In the genomic region with DNA sequence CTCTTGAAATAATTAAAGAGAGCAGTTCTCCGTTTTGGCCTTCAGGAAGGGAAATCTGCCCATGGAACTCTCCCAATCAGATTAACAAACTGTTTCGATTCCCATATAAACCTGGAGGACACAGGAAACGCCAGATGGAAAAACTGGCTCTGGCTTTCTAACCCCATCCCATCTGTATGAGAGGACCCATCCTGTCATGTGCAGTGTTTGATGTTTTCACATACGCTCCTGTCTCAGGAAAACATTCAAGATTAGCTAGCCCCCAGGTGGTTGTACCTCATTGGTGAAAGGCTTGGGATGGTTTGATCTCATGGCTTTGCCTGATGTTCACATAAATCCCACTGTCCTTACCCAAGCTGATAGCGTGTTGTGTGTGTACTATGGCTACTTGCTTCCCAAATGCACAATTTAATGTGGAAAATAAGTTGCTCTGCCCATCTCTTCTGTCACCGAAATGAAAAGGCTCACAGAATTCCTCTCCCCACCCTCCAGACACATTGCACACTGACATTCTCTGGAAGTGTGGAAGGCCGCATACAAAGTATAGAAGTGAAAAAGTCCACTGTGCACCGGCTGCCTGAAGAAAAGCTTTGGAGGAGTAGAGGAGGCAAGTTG, we compare ENCODE assay signal across 8 cellular contexts. TPM values are rescaled to one million over a fixed set of nuclear protein-coding genes. Genes with fewer than 3 reads are reported as not detected.
A peak's percentile ranks its signal among the peaks of the same experiment; 100 is the strongest.
DNase-seq lines count a peak whose midpoint lies in the region; ATAC-seq and TF ChIP-seq lines count a peak whose summit lies in the region.

No MANE protein-coding gene starts in this region.

- H3K9me3 ChIP-seq in OCI-LY7 (ENCODE audit: low read length) (no peaks in the 10 kb centered on the region), esophagus squamous epithelium (no peaks in the 10 kb centered on the region)

- WGBS in esophagus squamous epithelium, 2 donors: 53 to 66% methylated on average over 6 to 8 of the region's 8 CpGs

- no peak for DNase-seq in activated T-cell treated with anti-CD3 and anti-CD28 coated beads, Interleukin-2, amount 50 U/mL, for 72 hours
- no peak for DNase-seq in activated T-cell treated with anti-CD3 and anti-CD28 coated beads for 4 hours
- peak; percentile 43 for DNase-seq in OCI-LY7 (ENCODE audit: low spot score)
- no peak for DNase-seq in esophagus squamous epithelium (lab: John Stamatoyannopoulos, UW)
- DNase-seq in stimulated activated naive B cell treated with anti-CD40 and anti-IgM and Interleukin-4, amounts not matched to agents 10 μg/mL and 1 μg/mL and 100 μg/mL, for 72 hours: no peak
- no peak for DNase-seq in foreskin melanocyte
- DNase-seq in SIG-M5 (lab: John Stamatoyannopoulos, UW): no peak
- no peak for DNase-seq in NCI-H1105 (lab: John Stamatoyannopoulos, UW)

- TF ChIP-seq CTCF in OCI-LY7 (conservative IDR thresholded peaks at IDR 0.05; ENCODE audit: low read length): no peak
- no peak for TF ChIP-seq CTCF in esophagus squamous epithelium (IDR thresholded peaks at IDR 0.05)

- H4K20me1 ChIP-seq in OCI-LY7 (ENCODE audit: insufficient read depth, low read length): no peaks in the 10 kb centered on the region

- no peak for TF ChIP-seq POLR2A in esophagus squamous epithelium (IDR thresholded peaks at IDR 0.05)

- H3K27me3 Mint-ChIP-seq in activated T-cell treated with anti-CD3 and anti-CD28 coated beads, Interleukin-2, amount 50 U/mL, for 72 hours (ENCODE audit: low read depth): no peaks in the 10 kb centered on the region
- H3K27me3 Mint-ChIP-seq in stimulated activated naive B cell treated with anti-CD40 and anti-IgM and Interleukin-4, amounts not matched to agents 10 μg/mL and 1 μg/mL and 100 μg/mL, for 72 hours: no peaks in the 10 kb centered on the region

- H3K79me2 ChIP-seq in OCI-LY7 (ENCODE audit: insufficient read depth, low read depth, low read length): peaks cover 8% of the 10 kb centered on the region; the same call in 1 of the 2 replicates

- H3K4me2 ChIP-seq in OCI-LY7 (ENCODE audit: low read length): peak overlapping the region; percentile 93; the same call in 1 of the 2 replicates

- CTCF ChIA-PET in OCI-LY7 (lab: Charles Lee; ENCODE audit: unreplicated experiment): no interaction called here

- peaks cover 6 to 16% of the 10 kb centered on the region in 2 donors for H3K36me3 Mint-ChIP-seq in activated T-cell treated with anti-CD3 and anti-CD28 coated beads, Interleukin-2, amount 50 U/mL, for 72 hours (ENCODE audit: insufficient read depth in 2 of 2)
- H3K36me3 Mint-ChIP-seq in stimulated activated naive B cell treated with anti-CD40 and anti-IgM and Interleukin-4, amounts not matched to agents 10 μg/mL and 1 μg/mL and 100 μg/mL, for 72 hours: peaks cover 28 to 35% of the 10 kb centered on the region in 2 donors

- intact Hi-C loops in OCI-LY7 (cut with micrococcal nuclease; ENCODE audit: unreplicated experiment) (loop anchor here (2.0 to 10.0 kb wide), 3 partner anchors 135 to 403 kb away; partner anchors contain the start of gene STRADA), esophagus squamous epithelium (cut with DNase I) (loop anchor here (5.0 kb wide), 1 partner anchor 134 kb away; no protein-coding TSS in a partner anchor)

- no peak for ATAC-seq in activated T-cell treated with anti-CD3 and anti-CD28 coated beads, Interleukin-2, amount 50 U/mL, for 72 hours (replicated peaks in 1 of 2)
- ATAC-seq in stimulated activated naive B cell treated with anti-CD40 and anti-IgM and Interleukin-4, amounts not matched to agents 10 μg/mL and 1 μg/mL and 100 μg/mL, for 72 hours (replicated peaks): no peak

- peak overlapping the region in 1 of 2 donors; percentile 10 for H3K4me3 Mint-ChIP-seq in activated T-cell treated with anti-CD3 and anti-CD28 coated beads, Interleukin-2, amount 50 U/mL, for 72 hours
- H3K4me3 Mint-ChIP-seq in stimulated activated naive B cell treated with anti-CD40 and anti-IgM and Interleukin-4, amounts not matched to agents 10 μg/mL and 1 μg/mL and 100 μg/mL, for 72 hours: peak overlapping the region; percentile 16 to 48

- H3K9me3 Mint-ChIP-seq in activated T-cell treated with anti-CD3 and anti-CD28 coated beads, Interleukin-2, amount 50 U/mL, for 72 hours: no peaks in the 10 kb centered on the region
- no peaks in the 10 kb centered on the region for H3K9me3 Mint-ChIP-seq in stimulated activated naive B cell treated with anti-CD40 and anti-IgM and Interleukin-4, amounts not matched to agents 10 μg/mL and 1 μg/mL and 100 μg/mL, for 72 hours

- H3K27ac Mint-ChIP-seq in activated T-cell treated with anti-CD3 and anti-CD28 coated beads, Interleukin-2, amount 50 U/mL, for 72 hours: peak overlapping the region; percentile 52
- peak overlapping the region; percentile 25 for H3K27ac Mint-ChIP-seq in stimulated activated naive B cell treated with anti-CD40 and anti-IgM and Interleukin-4, amounts not matched to agents 10 μg/mL and 1 μg/mL and 100 μg/mL, for 72 hours

- H3K4me1 Mint-ChIP-seq in activated T-cell treated with anti-CD3 and anti-CD28 coated beads, Interleukin-2, amount 50 U/mL, for 72 hours (ENCODE audit: low read depth): peaks cover 32% of the 10 kb centered on the region
- H3K4me1 Mint-ChIP-seq in stimulated activated naive B cell treated with anti-CD40 and anti-IgM and Interleukin-4, amounts not matched to agents 10 μg/mL and 1 μg/mL and 100 μg/mL, for 72 hours: peaks cover 13 to 29% of the 10 kb centered on the region in 2 donors

- H3K27ac ChIP-seq in OCI-LY7 (ENCODE audit: low read depth, low read length, poor library complexity, severe bottlenecking) (peak overlapping the region; percentile 93), esophagus squamous epithelium (peak overlapping the region in 3 of 4 donors; percentile 15 to 99 (median 98))

- POLR2A ChIA-PET in OCI-LY7 (lab: Charles Lee): interaction anchor here (0.6 to 1.4 kb wide), 2 partner anchors 128 to 493 kb away, joined by 3 read pairs; partner anchors contain the start of gene ICAM2

- no peaks in the 10 kb centered on the region for H3K27me3 ChIP-seq in esophagus squamous epithelium

- no TSS peak for BruUV-seq in OCI-LY7 (replicated peaks; lab: Mats Ljungman, UMichigan)

- H3K36me3 ChIP-seq in OCI-LY7 (ENCODE audit: insufficient read depth, low read length): peaks cover 50% of the 10 kb centered on the region
- H3K36me3 ChIP-seq in esophagus squamous epithelium: peaks cover 0 to 52% (median under 1%) of the 10 kb centered on the region in 3 donors

- H3K4me3 ChIP-seq in OCI-LY7 (ENCODE audit: low read depth, low read length, poor library complexity, severe bottlenecking) (no peak overlapping the region), esophagus squamous epithelium (no peak overlapping the region)

- H2AFZ ChIP-seq in OCI-LY7 (ENCODE audit: low read length): no peak overlapping the region

- H3K4me1 ChIP-seq in OCI-LY7 (ENCODE audit: insufficient read depth, low read length, poor library complexity, severe bottlenecking) (peaks cover 36% of the 10 kb centered on the region), esophagus squamous epithelium (peaks cover 6 to 36% (median 9%) of the 10 kb centered on the region in 3 donors)

- H3K9me2 ChIP-seq in OCI-LY7 (ENCODE audit: insufficient read depth, low read length): no peaks in the 10 kb centered on the region

RNA-seq across cellular contexts. Expression of gene ERN1, which starts 18.2 kb away (rescaled TPM):
- total RNA-seq in activated T-cell treated with anti-CD3 and anti-CD28 coated beads, Interleukin-2, amount 50 U/mL, for 72 hours: 10 to 100 TPM; 58.1 to 98.3 TPM
- 14.7 and 22.0 TPM in 2 replicates for total RNA-seq in OCI-LY7 (2014; rRNA removed; shearing (Covaris generic))
- total RNA-seq in OCI-LY7 (2022): 65.6 and 70.3 TPM in 2 replicates
- total RNA-seq in esophagus squamous epithelium: 10 to 100 TPM in 3 of 4 donors, 1 to 10 TPM in 1; 9.2 to 19.1 (median 15.1) TPM
